Comparison of ENCODE assay signal across 27 cellular contexts in genomic region chr2:240885566-240885965, GRCh38. TPM values are rescaled to one million over a fixed set of nuclear protein-coding genes. Genes with fewer than 3 reads are reported as not detected.
DNase-seq lines count a peak whose midpoint lies in the region; ATAC-seq and TF ChIP-seq lines count a peak whose summit lies in the region.
"Had no signal": no experiment of that assay in that cellular context is flagged by ENCODE, and none has a peak within 500 bp of the region (broad histone marks: within the 10 kb centered on the region; RNA-seq: fewer than 3 reads in every experiment).

No MANE protein-coding gene starts in this region.

- H3K27me3 ChIP-seq in left ventricle myocardium inferior (ENCODE audit: low read depth) = no peaks in the 10 kb centered on the region
- no peaks in the 10 kb centered on the region for H3K27me3 ChIP-seq in BLaER1 treated with 17β-estradiol and CSF1 and Interleukin-3, amounts not matched to agents 10 nM and 100 nM
- H3K27me3 ChIP-seq: BE2C, MG63 had no signal

- no peak for ATAC-seq in Right ventricle myocardium inferior
- no peak for ATAC-seq in HG03280 (IDR thresholded peaks at IDR 0.05; ENCODE audit: unreplicated experiment)
- no peak for ATAC-seq in HG02642 (IDR thresholded peaks at IDR 0.05; ENCODE audit: poor library complexity, unreplicated experiment)
- no peak for ATAC-seq in HG02588 (IDR thresholded peaks at IDR 0.05; ENCODE audit: unreplicated experiment)
- ATAC-seq: GM23338, K562 had no signal

- no peak overlapping the region for H3K27ac ChIP-seq in left ventricle myocardium inferior (replicated peaks)
- H3K27ac ChIP-seq in BLaER1 treated with 17β-estradiol and CSF1 and Interleukin-3, amounts not matched to agents 10 nM and 100 nM = peak overlapping the region in 7 of 11 experiments; percentile 10 to 75 (median 54); a peak in 12 of 22 replicates
- H3K27ac ChIP-seq: SK-N-MC had no signal

- peak overlapping the region in 2 of 11 experiments; percentile 0 to 42; a peak in 2 of 22 replicates for H3K9ac ChIP-seq in BLaER1 treated with 17β-estradiol and CSF1 and Interleukin-3, amounts not matched to agents 10 nM and 100 nM

- H3K36me3 ChIP-seq in left ventricle myocardium inferior = no peaks in the 10 kb centered on the region
- H3K36me3 ChIP-seq in BLaER1 treated with 17β-estradiol and CSF1 and Interleukin-3, amounts not matched to agents 10 nM and 100 nM = no peaks in the 10 kb centered on the region
- H3K36me3 ChIP-seq: BE2C, HAP-1, MG63 had no signal

- intact Hi-C loops in Right ventricle myocardium inferior (cut with DNase I) = no loop called here
- intact Hi-C loops in left ventricle myocardium inferior (cut with micrococcal nuclease) = no loop called here
- intact Hi-C loops in posterior vena cava (cut with DNase I) = no loop called here

- no peaks in the 10 kb centered on the region for H4K20me1 ChIP-seq in BLaER1 treated with 17β-estradiol and CSF1 and Interleukin-3, amounts not matched to agents 10 nM and 100 nM

- no peaks in the 10 kb centered on the region for H3K4me1 ChIP-seq in left ventricle myocardium inferior
- H3K4me1 ChIP-seq in BLaER1 treated with 17β-estradiol and CSF1 and Interleukin-3, amounts not matched to agents 10 nM and 100 nM = peaks cover 30 to 54% (median 43%) of the 10 kb centered on the region in 10 experiments
- H3K4me1 ChIP-seq: BE2C, HAP-1 had no signal

- no peaks in the 10 kb centered on the region for H3K9me3 ChIP-seq in left ventricle myocardium inferior (replicated peaks)
- no peaks in the 10 kb centered on the region for H3K9me3 ChIP-seq in BLaER1 treated with 17β-estradiol and CSF1 and Interleukin-3, amounts not matched to agents 10 nM and 100 nM (replicated peaks in 1 of 11)
- H3K9me3 ChIP-seq: BE2C, HAP-1, MG63 had no signal

- TF ChIP-seq CTCF in left ventricle myocardium inferior (IDR thresholded peaks at IDR 0.05; ENCODE audit: borderline replicate concordance) = no peak

- H3K4me2 ChIP-seq in BLaER1 treated with 17β-estradiol and CSF1 and Interleukin-3, amounts not matched to agents 10 nM and 100 nM = peak overlapping the region; percentile 48 to 88 (median 66); a peak in 21 of 22 replicates
- H3K4me2 ChIP-seq: GM23338 had no signal

- DNase-seq in Right ventricle myocardium inferior (ENCODE audit: missing footprints) = peak; percentile 31
- no peak for DNase-seq in left ventricle myocardium inferior
- DNase-seq in UCSD-AML1 (lab: John Stamatoyannopoulos, UW; ENCODE audit: unreplicated experiment) = peak; percentile 55
- DNase-seq in posterior vena cava (ENCODE audit: low spot score) = peak; percentile 31
- DNase-seq: 8988T; ACHN; BE2C; CD4-positive, alpha-beta T cell; HFFc6; MG63; NCI-H2029; NCI-H446 treated with DMSO at 0.1 percent for 48 hours; NCI-H526; NCI-H82; RPMI8226; SIG-M5 had no signal

- no peak overlapping the region for H3K4me3 ChIP-seq in left ventricle myocardium inferior
- H3K4me3 ChIP-seq in BLaER1 treated with 17β-estradiol and CSF1 and Interleukin-3, amounts not matched to agents 10 nM and 100 nM = peak overlapping the region in 2 of 10 experiments; percentile 14 to 34; a peak in 3 of 20 replicates
- H3K4me3 ChIP-seq: GM23338, HAP-1, K562, MG63, SK-N-MC had no signal

RNA-seq across cellular contexts. Expression of gene MAB21L4, which starts 10.4 kb away (rescaled TPM):
- total RNA-seq in Right ventricle myocardium inferior (not detected), left ventricle myocardium inferior (not detected), posterior vena cava (not detected)
- total RNA-seq: CD4-positive, alpha-beta T cell; Daoy; G401; GM23338; HFFc6; HT1080; K562 had no signal

RNA-seq across cellular contexts. Expression of gene AGXT, which starts 16.9 kb away (rescaled TPM):
- total RNA-seq in Right ventricle myocardium inferior (not detected), left ventricle myocardium inferior (not detected), posterior vena cava (not detected)
- total RNA-seq: CD4-positive, alpha-beta T cell; Daoy; G401; GM23338; HFFc6; HT1080 had no signal

RNA-seq across cellular contexts. Expression of gene CROCC2, which starts 20.6 kb away (rescaled TPM):
- total RNA-seq in Right ventricle myocardium inferior (not detected), left ventricle myocardium inferior (not detected), posterior vena cava (under 1 TPM in 1 of 2 donors, not detected in 1; 0.09 TPM)
- total RNA-seq: CD4-positive, alpha-beta T cell; Daoy; G401; GM23338; HFFc6; HT1080; K562 had no signal
